ENCODE assay signal across 1 cellular context in the genomic region with DNA sequence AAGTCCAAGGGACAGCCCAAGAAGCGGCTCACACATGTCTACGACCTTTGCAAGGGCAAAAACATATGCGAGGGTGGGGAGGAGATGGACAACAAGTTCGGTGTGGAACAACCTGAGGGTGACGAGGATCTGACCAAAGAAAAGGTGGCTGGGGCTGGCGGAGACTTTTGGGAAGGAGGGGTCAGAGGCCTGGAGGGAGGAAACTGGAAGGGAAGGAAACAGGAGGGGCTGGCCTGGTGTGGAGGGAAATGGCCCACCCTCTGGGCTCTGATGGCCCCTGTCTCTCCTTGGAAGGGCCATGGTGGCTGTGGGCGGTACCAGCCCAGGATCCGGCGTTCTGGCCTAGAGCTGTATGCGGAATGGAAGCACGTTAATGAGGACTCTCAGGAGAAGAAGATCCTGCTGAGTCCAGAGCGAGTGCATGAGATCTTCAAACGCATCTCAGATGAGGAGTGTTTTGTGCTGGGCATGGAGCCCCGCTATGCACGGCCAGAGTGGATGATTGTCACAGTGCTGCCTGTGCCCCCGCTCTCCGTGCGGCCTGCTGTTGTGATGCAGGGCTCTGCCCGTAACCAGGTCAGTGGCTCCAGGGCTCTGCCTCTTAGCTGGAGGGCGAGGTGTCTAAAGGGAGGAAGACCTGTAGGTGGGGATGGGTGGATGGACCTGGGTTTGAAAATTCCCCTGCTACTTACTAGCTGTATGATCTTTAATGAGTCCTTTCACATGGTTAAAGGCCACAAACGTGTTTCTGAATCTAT.
TF ChIP-seq lines count a peak whose summit lies in the region.

No MANE protein-coding gene starts in this region.

TF ChIP-seq in WTC11, 78 proteins besides CTCF, POLR2A, EP300 and RAD21 (continued from another document):
- TF ChIP-seq, protein P1, sequence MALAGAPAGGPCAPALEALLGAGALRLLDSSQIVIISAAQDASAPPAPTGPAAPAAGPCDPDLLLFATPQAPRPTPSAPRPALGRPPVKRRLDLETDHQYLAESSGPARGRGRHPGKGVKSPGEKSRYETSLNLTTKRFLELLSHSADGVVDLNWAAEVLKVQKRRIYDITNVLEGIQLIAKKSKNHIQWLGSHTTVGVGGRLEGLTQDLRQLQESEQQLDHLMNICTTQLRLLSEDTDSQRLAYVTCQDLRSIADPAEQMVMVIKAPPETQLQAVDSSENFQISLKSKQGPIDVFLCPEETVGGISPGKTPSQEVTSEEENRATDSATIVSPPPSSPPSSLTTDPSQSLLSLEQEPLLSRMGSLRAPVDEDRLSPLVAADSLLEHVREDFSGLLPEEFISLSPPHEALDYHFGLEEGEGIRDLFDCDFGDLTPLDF (CRISPR knock-in tag; IDR thresholded peaks at IDR 0.05), result no peak
- TF ChIP-seq, protein P2, sequence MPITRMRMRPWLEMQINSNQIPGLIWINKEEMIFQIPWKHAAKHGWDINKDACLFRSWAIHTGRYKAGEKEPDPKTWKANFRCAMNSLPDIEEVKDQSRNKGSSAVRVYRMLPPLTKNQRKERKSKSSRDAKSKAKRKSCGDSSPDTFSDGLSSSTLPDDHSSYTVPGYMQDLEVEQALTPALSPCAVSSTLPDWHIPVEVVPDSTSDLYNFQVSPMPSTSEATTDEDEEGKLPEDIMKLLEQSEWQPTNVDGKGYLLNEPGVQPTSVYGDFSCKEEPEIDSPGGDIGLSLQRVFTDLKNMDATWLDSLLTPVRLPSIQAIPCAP (CRISPR knock-in tag; IDR thresholded peaks at IDR 0.05), result no peak
